Comparison of ENCODE assay signal across 8 cellular contexts in genomic region chr4:26859762-26860156, GRCh38. TPM values are rescaled to one million over a fixed set of nuclear protein-coding genes. Genes with fewer than 3 reads are reported as not detected.
DNase-seq lines count a peak whose midpoint lies in the region; ATAC-seq and TF ChIP-seq lines count a peak whose summit lies in the region.

No MANE protein-coding gene starts in this region.

- no peak for TF ChIP-seq CTCF in WERI-Rb-1 (IDR thresholded peaks at IDR 0.05; ENCODE audit: low read depth, low read length)
- no peak for TF ChIP-seq CTCF in stomach (IDR thresholded peaks at IDR 0.05)

- intact Hi-C loops in stomach (cut with DNase I; ENCODE audit: low total_unique reads) = no loop called here

- DNase-seq in NCI-H2107 treated with DMSO at 0.1 percent for 48 hours (lab: John Stamatoyannopoulos, UW; ENCODE audit: unreplicated experiment) (peak; percentile 61), NCI-H2107 (lab: John Stamatoyannopoulos, UW) (no peak), WERI-Rb-1 (no peak), stomach (no peak), NCI-H345 treated with DMSO at 0.1 percent for 48 hours (lab: John Stamatoyannopoulos, UW; ENCODE audit: unreplicated experiment) (no peak)
- DNase-seq in activated CD4-positive, CD25-positive, alpha-beta regulatory T cell (lab: John Stamatoyannopoulos, UW) = no peak

- no peak for ATAC-seq in HG02840 (IDR thresholded peaks at IDR 0.05; ENCODE audit: low FRiP score, unreplicated experiment)

- H3K27ac ChIP-seq in WERI-Rb-1 = peak overlapping the region; percentile 81
- H3K27ac ChIP-seq in stomach = peak overlapping the region; percentile 92 to 98 (median 97)

- H3K36me3 ChIP-seq in WERI-Rb-1 = no peaks in the 10 kb centered on the region; the same call in 1 of the 2 replicates
- no peaks in the 10 kb centered on the region for H3K36me3 ChIP-seq in stomach

- H3K4me3 ChIP-seq in WERI-Rb-1 (ENCODE audit: low read depth, low read length) = peak overlapping the region; percentile 61
- peak overlapping the region; percentile 74 for H3K4me3 ChIP-seq in iPS-11a (ENCODE audit: low read depth, low read length)
- peak overlapping the region; percentile 78 to 93 (median 80) for H3K4me3 ChIP-seq in stomach

- TF ChIP-seq EP300 in stomach (IDR thresholded peaks at IDR 0.05) = no peak

- no peaks in the 10 kb centered on the region for H3K9me3 ChIP-seq in WERI-Rb-1 (ENCODE audit: severe bottlenecking)
- no peaks in the 10 kb centered on the region for H3K9me3 ChIP-seq in stomach

- no peaks in the 10 kb centered on the region for H3K27me3 ChIP-seq in WERI-Rb-1 (ENCODE audit: insufficient read depth, low read depth, severe bottlenecking)
- H3K27me3 ChIP-seq in stomach = no peaks in the 10 kb centered on the region

- H3K4me1 ChIP-seq in stomach = peaks cover 22 to 54% (median 41%) of the 10 kb centered on the region in 4 donors

- 14 to 31% (median 25%) methylated on average over 5 of the region's 5 CpGs for WGBS in stomach, 5 donors

- TF ChIP-seq POLR2A in stomach (IDR thresholded peaks at IDR 0.05) = no peak

RNA-seq across cellular contexts. Expression of gene STIM2, which starts 0.9 kb away (rescaled TPM):
- 10 to 100 TPM; 19.8 to 32.7 (median 28.1) TPM for total RNA-seq in stomach
- 1 to 10 TPM; 4.4 to 8.9 (median 6.4) TPM for polyA plus RNA-seq in stomach
